Comparison of ENCODE assay signal across 23 cellular contexts in genomic region chr10:115653473-115653872, GRCh38.
"Had no signal": no experiment of that assay in that cellular context is flagged by ENCODE, and none has a peak within 500 bp of the region (broad histone marks: within the 10 kb centered on the region; RNA-seq: fewer than 3 reads in every experiment).

No MANE protein-coding gene starts in this region.

- H3K27ac Mint-ChIP-seq: activated naive CD4-positive, alpha-beta T cell treated with anti-CD3 and anti-CD28 coated beads, Interleukin-2, amount 50 U/mL, for 72 hours; nephron progenitor cell; type B pancreatic cell had no signal

- H3K9me3 Mint-ChIP-seq: nephron progenitor cell, type B pancreatic cell had no signal

- DNase-seq: activated T-cell treated with anti-CD3 and anti-CD28 coated beads, Interleukin-2, amount 50 U/mL, for 1 hour; brain microvascular endothelial cell; caudate nucleus; dermis blood vessel endothelial cell; effector CD8-positive, alpha-beta T cell; glutamatergic neuron; left ventricle myocardium superior; mammary epithelial cell; nephron progenitor cell; nucleus accumbens; posterior cingulate gyrus; sigmoid colon; stimulated activated CD4-positive, alpha-beta T cell treated with anti-CD3 and anti-CD28 coated beads, Interleukin-2, amount 100 ng/mL, for 48 hours; stimulated activated CD8-positive, alpha-beta memory T cell treated with anti-CD3 and anti-CD28 coated beads, Interleukin-4, amount 100 ng/mL, for 48 hours; stimulated activated naive CD4-positive, alpha-beta T cell; T-helper 1 cell; WERI-Rb-1 had no signal

- H3K36me3 Mint-ChIP-seq: activated naive CD4-positive, alpha-beta T cell treated with anti-CD3 and anti-CD28 coated beads, Interleukin-2, amount 50 U/mL, for 72 hours; type B pancreatic cell had no signal

- H3K27ac ChIP-seq: ascending aorta, brain microvascular endothelial cell, hepatocyte, sigmoid colon, thoracic aorta, WERI-Rb-1 had no signal

- H2AFZ ChIP-seq: hepatocyte had no signal

- H3K4me2 ChIP-seq: hepatocyte had no signal

- H3K4me3 Mint-ChIP-seq: nephron progenitor cell, type B pancreatic cell had no signal

- H3K79me2 ChIP-seq: hepatocyte had no signal

- ATAC-seq: activated naive CD4-positive, alpha-beta T cell treated with anti-CD3 and anti-CD28 coated beads, Interleukin-2, amount 50 U/mL, for 72 hours; esophagus mucosa; left ventricle myocardium superior had no signal

- H3K9me3 ChIP-seq: ascending aorta, sigmoid colon, thoracic aorta had no signal

- H3K4me3 ChIP-seq: ascending aorta, hepatocyte, sigmoid colon, thoracic aorta had no signal

- H3K27me3 ChIP-seq: ascending aorta, brain microvascular endothelial cell, hepatocyte, sigmoid colon had no signal

- H3K4me1 ChIP-seq: ascending aorta, sigmoid colon had no signal

- H3K4me1 Mint-ChIP-seq: nephron progenitor cell had no signal

- H3K36me3 ChIP-seq: ascending aorta, brain microvascular endothelial cell, sigmoid colon, thoracic aorta, WERI-Rb-1 had no signal
